In the genomic region with DNA sequence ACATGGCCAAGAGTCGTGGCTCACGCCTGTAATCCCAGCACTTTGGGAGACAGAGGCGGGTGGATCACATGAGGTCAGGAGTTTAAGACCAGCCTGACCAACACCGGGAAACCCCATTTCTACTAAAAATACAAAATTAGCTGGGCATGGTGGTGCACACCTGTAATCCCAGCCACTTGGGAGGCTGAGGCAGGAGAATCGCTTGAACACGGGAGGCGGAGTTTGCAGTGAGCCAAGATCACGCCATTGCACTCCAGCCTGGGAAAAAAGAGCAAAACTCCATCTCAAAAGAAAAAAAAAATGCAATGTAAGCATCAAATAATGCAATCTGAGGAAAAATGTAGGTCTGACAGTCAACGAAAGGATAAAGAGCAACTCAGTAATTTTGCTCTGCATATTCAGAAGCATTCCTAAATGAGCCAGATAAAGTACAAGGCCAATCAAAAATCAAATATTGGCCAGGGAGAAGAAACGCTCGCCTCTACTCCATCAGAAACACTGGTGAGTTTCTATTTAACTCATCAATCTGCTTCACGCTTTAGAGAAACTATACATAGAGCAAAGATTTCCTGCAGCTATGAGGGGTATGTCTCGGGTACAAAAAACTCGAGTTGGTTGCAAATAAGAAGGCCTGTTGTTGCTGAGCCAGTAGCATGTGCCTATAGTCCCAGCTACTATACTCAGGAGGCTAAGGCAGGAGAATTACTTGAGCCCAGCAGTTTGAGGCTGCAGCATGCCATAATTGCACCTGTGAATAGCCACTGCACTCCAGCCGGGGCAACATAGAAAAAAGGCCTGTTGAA, we compare ENCODE assay signal across 14 cellular contexts. TPM values are rescaled to one million over a fixed set of nuclear protein-coding genes. Genes with fewer than 3 reads are reported as not detected.
DNase-seq lines count a peak whose midpoint lies in the region; ATAC-seq, FAIRE-seq and TF ChIP-seq lines count a peak whose summit lies in the region.
"Had no signal": no experiment of that assay in that cellular context is flagged by ENCODE, and none has a peak within 500 bp of the region (broad histone marks: within the 10 kb centered on the region; RNA-seq: fewer than 3 reads in every experiment).

No MANE protein-coding gene starts in this region.

- no peak for TF ChIP-seq CTCF in IMR-90 (conservative IDR thresholded peaks at IDR 0.05; ENCODE audit: low read depth, low read length)
- TF ChIP-seq CTCF in GM12878 (IDR thresholded peaks at IDR 0.05 in 2 of 3, conservative IDR thresholded peaks at IDR 0.05 in 1 of 3; ENCODE audit: control insufficient read depth in 2 of 3, extremely low read depth in 1 of 3, insufficient read depth in 1 of 3, low read depth in 3 of 3, low read length in 3 of 3), result no peak
- TF ChIP-seq CTCF in psoas muscle (IDR thresholded peaks at IDR 0.05), result no peak

- TF ChIP-seq RAD21 in IMR-90 (IDR thresholded peaks at IDR 0.05; ENCODE audit: low read length) (no peak), GM12878 (IDR thresholded peaks at IDR 0.05; ENCODE audit: insufficient read depth, low read depth, low read length) (no peak)

- H3K9ac ChIP-seq in IMR-90 (ENCODE audit: low read depth, low read length) (no peak overlapping the region), GM12878 (ENCODE audit: control insufficient read depth, insufficient read depth, low read length) (0 out of 2 replicates have a peak overlapping the region, but pooled peaks have one; percentile 24)

- H3K14ac ChIP-seq in IMR-90 (replicated peaks; ENCODE audit: low read depth, low read length), result no peak overlapping the region

- dilution Hi-C loops in IMR-90 (cut with HindIII; ENCODE audit: low sequenced_read_pairs, unreplicated experiment), result no loop called here

- no peak overlapping the region for H2AFZ ChIP-seq in IMR-90 (replicated peaks; ENCODE audit: low read length, poor library complexity)
- no peak overlapping the region for H2AFZ ChIP-seq in GM12878 (ENCODE audit: control insufficient read depth, low read depth, low read length)
- H2AFZ ChIP-seq: PC-9 had no signal

- no peak overlapping the region for H2BK15ac ChIP-seq in IMR-90 (ENCODE audit: low read depth, low read length)

- no CpG with 5 or more reads among the region's 15 CpGs for WGBS in IMR-90 (ENCODE audit: extremely low coverage in 2 of 2, insufficient read length in 1 of 2), 2 experiments
- 18% methylated on average over 15 of the region's 15 CpGs for WGBS in GM12878 (ENCODE audit: insufficient coverage, insufficient replicate concordance, low lambda C conversion rate, missing lambda C conversion rate)
- whole genome bisulfite sequencing in psoas muscle, 3 donors, result 88 to 93% (median 88%) methylated on average over 15 of the region's 15 CpGs

- intact Hi-C loops in IMR-90 (cut with micrococcal nuclease) (no loop called here), GM12878 (cut with micrococcal nuclease; ENCODE audit: unreplicated experiment) (loop anchor here (2.0 kb wide), 1 partner anchor 70 kb away; a partner anchor contains a TSS), psoas muscle (cut with DNase I) (no loop called here)

- H3K36me3 Mint-ChIP-seq in activated CD8-positive, alpha-beta memory T cell treated with anti-CD3 and anti-CD28 coated beads, Interleukin-2, amount 10 ng/mL, durations not matched to agents 7 days and 5 days, result peaks cover 41% of the 10 kb centered on the region

- H3K9me3 Mint-ChIP-seq in activated CD8-positive, alpha-beta memory T cell treated with anti-CD3 and anti-CD28 coated beads, Interleukin-2, amount 10 ng/mL, durations not matched to agents 7 days and 5 days (ENCODE audit: low read depth), result no peaks in the 10 kb centered on the region

- SMC1A ChIA-PET in GM12878 (lab: Charles Lee; ENCODE audit: uncharacterized antibody, unreplicated experiment), result interaction anchor here (0.7 to 9.4 kb wide), 12 partner anchors 10 to 157 kb away, joined by 3 to 124 read pairs (median 3); a partner anchor contains a TSS

- H4K20me1 ChIP-seq in IMR-90 (ENCODE audit: insufficient read depth, low read length), result peaks cover 52% of the 10 kb centered on the region
- H4K20me1 ChIP-seq in GM12878 (ENCODE audit: control insufficient read depth, insufficient read depth), result no peaks in the 10 kb centered on the region; the same call in 1 of the 2 replicates

- H3K4me3 Mint-ChIP-seq in activated CD8-positive, alpha-beta memory T cell treated with anti-CD3 and anti-CD28 coated beads, Interleukin-2, amount 10 ng/mL, durations not matched to agents 7 days and 5 days, result peak overlapping the region; percentile 45

- no peaks in the 10 kb centered on the region for H3K27me3 ChIP-seq in IMR-90 (ENCODE audit: control insufficient read depth, insufficient read depth, low read length)
- H3K27me3 ChIP-seq in GM12878 (replicated peaks in 1 of 2; ENCODE audit: control insufficient read depth in 2 of 2, insufficient read depth in 2 of 2, low read length in 1 of 2), result no peaks in the 10 kb centered on the region
- H3K27me3 ChIP-seq in psoas muscle (ENCODE audit: insufficient read depth in 3 of 3, low read length in 2 of 3), result no peaks in the 10 kb centered on the region
- H3K27me3 ChIP-seq: ascending aorta had no signal

- in situ Hi-C loops in IMR-90 (cut with MboI; ENCODE audit: low sequenced_read_pairs) (no loop called here), GM12878 (cut with MboI) (no loop called here)

- no peaks in the 10 kb centered on the region for H3K27me3 Mint-ChIP-seq in activated CD8-positive, alpha-beta memory T cell treated with anti-CD3 and anti-CD28 coated beads, Interleukin-2, amount 10 ng/mL, durations not matched to agents 7 days and 5 days

- H2BK5ac ChIP-seq in IMR-90 (ENCODE audit: low read depth, low read length, poor library complexity, severe bottlenecking), result no peak overlapping the region

- peak; percentile 40 for DNase-seq in activated CD8-positive, alpha-beta memory T cell treated with anti-CD3 and anti-CD28 coated beads, Interleukin-2, amount 10 ng/mL, durations not matched to agents 7 days and 5 days
- no peak for DNase-seq in activated CD8-positive, alpha-beta memory T cell treated with anti-CD3 and anti-CD28 coated beads, Interleukin-2, amount 50 U/mL, for 4 hours
- DNase-seq in IMR-90, result no peak
- no peak for DNase-seq in GM12878 (ENCODE audit: low read depth, low spot score)
- no peak for DNase-seq in psoas muscle
- no peak for DNase-seq in EL
- DNase-seq in NCI-H2227 (lab: John Stamatoyannopoulos, UW; ENCODE audit: unreplicated experiment), result no peak
- no peak for DNase-seq in NCI-H128 (lab: John Stamatoyannopoulos, UW; ENCODE audit: unreplicated experiment)
- DNase-seq: activated CD4-positive, alpha-beta T cell treated with anti-CD3 and anti-CD28 coated beads, Interleukin-2, amount 50 U/mL, for 4 hours; NCI-H226; PC-9 had no signal

- H2BK20ac ChIP-seq in IMR-90 (ENCODE audit: low read depth, low read length), result no peak overlapping the region

- CTCF ChIA-PET in activated CD8-positive, alpha-beta memory T cell treated with anti-CD3 and anti-CD28 coated beads, Interleukin-2, amount 10 ng/mL, durations not matched to agents 7 days and 5 days (lab: Charles Lee), result interaction anchor here (1.2 kb wide), 1 partner anchor 31 kb away, joined by 4 read pairs; no protein-coding TSS in a partner anchor
- CTCF ChIA-PET in IMR-90 (lab: Yijun Ruan, JAX), result no interaction called here
- CTCF ChIA-PET in GM12878 (lab: Yijun Ruan, JAX), result interaction anchor here (0.6 to 4.0 kb wide), 13 partner anchors 11 to 342 kb away, joined by 3 to 18 read pairs (median 4); no protein-coding TSS in a partner anchor

- BruUV-seq in IMR-90 (replicated peaks; lab: Mats Ljungman, UMichigan), result no TSS peak
- no TSS peak for BruUV-seq in GM12878 (replicated peaks; lab: Mats Ljungman, UMichigan)

- H3K56ac ChIP-seq in IMR-90 (ENCODE audit: extremely low read depth, insufficient read depth, low read length), result no peak overlapping the region

- H3K4ac ChIP-seq in IMR-90 (ENCODE audit: low read depth, low read length), result no peak overlapping the region

- H3K79me1 ChIP-seq in IMR-90 (ENCODE audit: low read depth in 1 of 2, low read length in 2 of 2), result peaks cover 17 to 75% of the 10 kb centered on the region in 2 experiments

- H3K4me1 Mint-ChIP-seq in activated CD8-positive, alpha-beta memory T cell treated with anti-CD3 and anti-CD28 coated beads, Interleukin-2, amount 10 ng/mL, durations not matched to agents 7 days and 5 days, result peaks cover 66% of the 10 kb centered on the region

- peak overlapping the region; percentile 61 for H3K27ac Mint-ChIP-seq in activated CD8-positive, alpha-beta memory T cell treated with anti-CD3 and anti-CD28 coated beads, Interleukin-2, amount 10 ng/mL, durations not matched to agents 7 days and 5 days

- H3K18ac ChIP-seq in IMR-90 (ENCODE audit: low read depth, low read length), result no peak overlapping the region

- H4K91ac ChIP-seq in IMR-90 (ENCODE audit: insufficient read depth, low read depth, low read length), result no peak overlapping the region

- no peak overlapping the region for H4K8ac ChIP-seq in IMR-90 (ENCODE audit: low read depth in 2 of 2, low read length in 2 of 2)

- no peak overlapping the region for H3K4me3 ChIP-seq in IMR-90 (ENCODE audit: insufficient read depth, low read depth, low read length)
- H3K4me3 ChIP-seq in GM12878, result peak overlapping the region; percentile 83
- H3K4me3 ChIP-seq in psoas muscle, result peak overlapping the region; percentile 88
- H3K4me3 ChIP-seq: ascending aorta, PC-9 had no signal

- H3K4me1 ChIP-seq in IMR-90 (ENCODE audit: control insufficient read depth, insufficient read depth, low read length) (peaks cover 14% of the 10 kb centered on the region), GM12878 (ENCODE audit: control insufficient read depth, insufficient read depth, low read length) (peaks cover 34% of the 10 kb centered on the region), psoas muscle (peaks cover 72% of the 10 kb centered on the region)

- H3K9me3 ChIP-seq in IMR-90 (ENCODE audit: control insufficient read depth, insufficient read depth, low read length), result no peaks in the 10 kb centered on the region
- H3K9me3 ChIP-seq in GM12878 (replicated peaks; ENCODE audit: control insufficient read depth, insufficient read depth, low read length), result no peaks in the 10 kb centered on the region
- no peaks in the 10 kb centered on the region for H3K9me3 ChIP-seq in psoas muscle
- H3K9me3 ChIP-seq: ascending aorta had no signal

- H2BK120ac ChIP-seq in IMR-90 (ENCODE audit: low read depth, low read length), result no peak overlapping the region

- H3K36me3 ChIP-seq in IMR-90 (ENCODE audit: control insufficient read depth, insufficient read depth, low read length) (peaks cover 17% of the 10 kb centered on the region), GM12878 (ENCODE audit: control insufficient read depth in 2 of 2, insufficient read depth in 2 of 2, low read length in 1 of 2) (peaks cover 1 to 19% of the 10 kb centered on the region in 2 experiments; a peak in 3 of 4 replicates), psoas muscle (ENCODE audit: insufficient read depth in 1 of 2, low read depth in 1 of 2) (peaks cover 2 to 40% of the 10 kb centered on the region in 2 donors)

- H4K5ac ChIP-seq in IMR-90 (ENCODE audit: low read depth, low read length), result no peak overlapping the region

- no peak overlapping the region for H2AK9ac ChIP-seq in IMR-90 (replicated peaks; ENCODE audit: low read depth, low read length, poor library complexity)

- POLR2A ChIA-PET in IMR-90 (lab: Charles Lee; ENCODE audit: unreplicated experiment), result no interaction called here
- POLR2A ChIA-PET in GM12878 (lab: Charles Lee), result interaction anchor here (0.7 to 9.2 kb wide), 9 partner anchors 23 to 104 kb away, joined by 3 to 164 read pairs (median 4); a partner anchor contains a TSS

- TF ChIP-seq EP300 in GM12878 (IDR thresholded peaks at IDR 0.05; ENCODE audit: borderline replicate concordance in 1 of 2, control insufficient read depth in 1 of 2, low read depth in 2 of 2, low read length in 2 of 2), result no peak

- H3K4me2 ChIP-seq in IMR-90 (ENCODE audit: low read depth, low read length) (no peak overlapping the region), GM12878 (ENCODE audit: control insufficient read depth, insufficient read depth) (peak overlapping the region; percentile 91)
- H3K4me2 ChIP-seq: PC-9 had no signal

- H3K27ac ChIP-seq in IMR-90 (ENCODE audit: insufficient read depth, low read length), result no peak overlapping the region
- peak overlapping the region; percentile 22 for H3K27ac ChIP-seq in GM12878 (ENCODE audit: control insufficient read depth, insufficient read depth)
- H3K27ac ChIP-seq in psoas muscle, result peak overlapping the region; percentile 99
- H3K27ac ChIP-seq: ascending aorta, PC-9 had no signal

- H3K23ac ChIP-seq in IMR-90 (ENCODE audit: low read depth, low read length), result no peak overlapping the region

- H2AK5ac ChIP-seq in IMR-90 (ENCODE audit: low read depth, low read length), result no peak overlapping the region

- TF ChIP-seq POLR2A in IMR-90 (IDR thresholded peaks at IDR 0.05; ENCODE audit: low read depth, low read length) (no peak), GM12878 (IDR thresholded peaks at IDR 0.05; ENCODE audit: low read depth, low read length) (no peak)

- peaks cover 8% of the 10 kb centered on the region for H3K9me1 ChIP-seq in IMR-90 (ENCODE audit: insufficient read depth, low read length)

- RAD21 ChIA-PET in GM12878 (lab: Charles Lee; ENCODE audit: unreplicated experiment), result interaction anchor here (0.9 to 4.9 kb wide), 10 partner anchors 24 to 70 kb away, joined by 3 to 38 read pairs (median 5); a partner anchor contains a TSS

- peaks cover 91% of the 10 kb centered on the region for H3K79me2 ChIP-seq in GM12878 (ENCODE audit: control insufficient read depth, insufficient read depth, low read length)

- FAIRE-seq in GM12878 (lab: Jason Lieb, UNC), result peak; percentile 88
- FAIRE-seq: keratinocyte, urothelium cell line had no signal

- ATAC-seq in activated CD8-positive, alpha-beta memory T cell treated with anti-CD3 and anti-CD28 coated beads, Interleukin-2, amount 10 ng/mL, durations not matched to agents 7 days and 5 days, result no peak
- ATAC-seq in IMR-90 (ENCODE audit: low read depth), result no peak
- ATAC-seq in GM12878, result peak; percentile 4; the same call in 2 of the 3 replicates
- ATAC-seq in psoas muscle, result no peak

RNA-seq across cellular contexts. Expression of a gene that starts 3.7 kb away (rescaled TPM):
- total RNA-seq in activated CD8-positive, alpha-beta memory T cell treated with anti-CD3 and anti-CD28 coated beads, Interleukin-2, amount 10 ng/mL, durations not matched to agents 7 days and 5 days, result 10 to 100 TPM; 41.3 to 47.2 TPM
- 23.9 and 25.3 TPM in 2 replicates for total RNA-seq in IMR-90 (2012; rRNA removed)
- polyA plus RNA-seq in IMR-90 (2012; rRNA removed), result 42.9 and 50.0 TPM in 2 replicates
- 37.8 and 42.7 TPM in 2 replicates for polyA plus RNA-seq in IMR-90 (2012; cell fraction: cytosol; rRNA removed)
- polyA plus RNA-seq in IMR-90 (2012; cell fraction: nucleus; rRNA removed; ENCODE audit: low replicate concordance), result 42.1 and 47.2 TPM in 2 replicates
- total RNA-seq in GM12878 (2013; cell fraction: nucleolus; rRNA removed), result 97.8 and 99.6 TPM in 2 replicates
- 54.4 and 59.1 TPM in 2 replicates for total RNA-seq in GM12878 (2014; rRNA removed)
- 33.3 and 43.1 TPM in 2 replicates for total RNA-seq in GM12878 (2014; rRNA removed; fragmentation: Illumina TruSeq; extraction: Trizol)
- total RNA-seq in GM12878 (2021), result 45.8 and 51.8 TPM in 2 replicates
- 38.0 TPM for polyA plus RNA-seq in GM12878 (2011; ENCODE audit: low read depth)
- polyA plus RNA-seq in GM12878 (2011; rRNA removed), result 71.0 and 86.7 TPM in 2 replicates
- 96.3 and 103 TPM in 2 replicates for polyA plus RNA-seq in GM12878 (2011; cell fraction: cytosol; rRNA removed)
- 86.4 and 91.4 TPM in 2 replicates for polyA plus RNA-seq in GM12878 (2011; cell fraction: nucleus; rRNA removed)
- 48.2 and 55.5 TPM in 2 replicates for polyA plus RNA-seq in GM12878 (2012)
- polyA plus RNA-seq in GM12878 (2014; fragmentation: Illumina TruSeq; extraction: Trizol), result 40.7 and 49.9 TPM in 2 replicates
- 1 to 10 TPM; 1.7 to 7.3 TPM for polyA plus RNA-seq in GM12878 (2014; fragmentation: Nextera tagmentation; extraction: Ambion mirVana)
- 57.0 and 59.9 TPM in 2 replicates for polyA plus RNA-seq in GM12878 (2014; rRNA removed)
- polyA plus RNA-seq in GM12878 (2016; fragmentation: Nextera tagmentation; extraction: Ambion mirVana), result 10 to 100 TPM; 69.8 to 70.7 TPM
- polyA minus RNA-seq in GM12878 (2011; rRNA and poly(A)+ RNA removed), result 79.2 and 95.3 TPM in 2 replicates
- 28.7 and 34.5 TPM in 2 replicates for polyA minus RNA-seq in GM12878 (2011; cell fraction: cytosol; rRNA and poly(A)+ RNA removed)
- polyA minus RNA-seq in GM12878 (2011; cell fraction: nucleus; rRNA and poly(A)+ RNA removed), result 27.4 and 50.4 TPM in 2 replicates
- total RNA-seq in psoas muscle, result 10 to 100 TPM; 21.3 to 37.2 (median 33.5) TPM
- polyA plus RNA-seq in psoas muscle, result 10 to 100 TPM; 38.8 to 49.1 (median 40.5) TPM

RNA-seq across cellular contexts. Expression of a gene that starts 58.1 kb away (rescaled TPM):
- total RNA-seq in activated CD8-positive, alpha-beta memory T cell treated with anti-CD3 and anti-CD28 coated beads, Interleukin-2, amount 10 ng/mL, durations not matched to agents 7 days and 5 days, result 10 to 100 TPM; 70.7 to 85.9 TPM
- 22.2 and 33.3 TPM in 2 replicates for total RNA-seq in IMR-90 (2012; rRNA removed)
- polyA plus RNA-seq in IMR-90 (2012; rRNA removed), result 48.3 and 53.9 TPM in 2 replicates
- 11.5 and 30.5 TPM in 2 replicates for polyA plus RNA-seq in IMR-90 (2012; cell fraction: cytosol; rRNA removed)
- polyA plus RNA-seq in IMR-90 (2012; cell fraction: nucleus; rRNA removed; ENCODE audit: low replicate concordance), result 11.4 and 92.1 TPM in 2 replicates
- 438 and 443 TPM in 2 replicates for total RNA-seq in GM12878 (2013; cell fraction: nucleolus; rRNA removed)
- total RNA-seq in GM12878 (2014; rRNA removed), result 53.8 and 61.9 TPM in 2 replicates
- 63.2 and 68.6 TPM in 2 replicates for total RNA-seq in GM12878 (2014; rRNA removed; fragmentation: Illumina TruSeq; extraction: Trizol)
- total RNA-seq in GM12878 (2021), result 67.0 and 67.9 TPM in 2 replicates
- 58.3 TPM for polyA plus RNA-seq in GM12878 (2011; ENCODE audit: low read depth)
- polyA plus RNA-seq in GM12878 (2011; rRNA removed), result 188 and 243 TPM in 2 replicates
- 117 and 155 TPM in 2 replicates for polyA plus RNA-seq in GM12878 (2011; cell fraction: cytosol; rRNA removed)
- polyA plus RNA-seq in GM12878 (2011; cell fraction: nucleus; rRNA removed), result 352 and 369 TPM in 2 replicates
- 57.6 and 76.8 TPM in 2 replicates for polyA plus RNA-seq in GM12878 (2012)
- polyA plus RNA-seq in GM12878 (2014; fragmentation: Illumina TruSeq; extraction: Trizol), result 94.8 and 123 TPM in 2 replicates
- 10 to 100 TPM; 46.3 to 77.8 TPM for polyA plus RNA-seq in GM12878 (2014; fragmentation: Nextera tagmentation; extraction: Ambion mirVana)
- polyA plus RNA-seq in GM12878 (2014; rRNA removed), result 54.6 and 56.6 TPM in 2 replicates
- polyA plus RNA-seq in GM12878 (2016; fragmentation: Nextera tagmentation; extraction: Ambion mirVana), result 10 to 100 TPM; 69.4 to 70.0 TPM
- polyA minus RNA-seq in GM12878 (2011; rRNA and poly(A)+ RNA removed), result 106 and 129 TPM in 2 replicates
- 34.3 and 36.0 TPM in 2 replicates for polyA minus RNA-seq in GM12878 (2011; cell fraction: cytosol; rRNA and poly(A)+ RNA removed)
- 89.0 and 106 TPM in 2 replicates for polyA minus RNA-seq in GM12878 (2011; cell fraction: nucleus; rRNA and poly(A)+ RNA removed)
- total RNA-seq in psoas muscle, result 10 to 100 TPM; 23.4 to 69.6 (median 40.0) TPM
- 10 to 100 TPM; 11.7 to 30.7 (median 19.7) TPM for polyA plus RNA-seq in psoas muscle
